In genomic region chr2:241940329-241940728, GRCh38 we compare ENCODE assay signal across 11 cellular contexts.
DNase-seq lines count a peak whose midpoint lies in the region; ATAC-seq, FAIRE-seq and TF ChIP-seq lines count a peak whose summit lies in the region.
"Had no signal": no experiment of that assay in that cellular context is flagged by ENCODE, and none has a peak within 500 bp of the region (broad histone marks: within the 10 kb centered on the region; RNA-seq: fewer than 3 reads in every experiment).

No MANE protein-coding gene starts in this region.

- ATAC-seq in K562: no peak
- ATAC-seq: naive thymus-derived CD4-positive, alpha-beta T cell had no signal

- no peaks in the 10 kb centered on the region for H4K20me1 ChIP-seq in K562 (replicated peaks; ENCODE audit: control insufficient read depth, insufficient read depth, low read length)

- peak; percentile 59 for FAIRE-seq in K562 (lab: Jason Lieb, UNC)
- no peak for FAIRE-seq in frontal cortex (lab: Jason Lieb, UNC)

- no TSS peak for BruUV-seq in K562 (replicated peaks; lab: Mats Ljungman, UMichigan)

- TF ChIP-seq EP300 in Ishikawa (IDR thresholded peaks at IDR 0.05; ENCODE audit: borderline replicate concordance): no peak
- TF ChIP-seq EP300 in K562 (IDR thresholded peaks at IDR 0.05; ENCODE audit: low read length): no peak
- no peak for TF ChIP-seq EP300 in ovary (IDR thresholded peaks at IDR 0.05)

- no peaks in the 10 kb centered on the region for H3K79me2 ChIP-seq in K562 (ENCODE audit: control insufficient read depth, insufficient read depth, low read length)

- peaks cover 0 to 8% of the 10 kb centered on the region in 2 experiments; a peak in 2 of 5 replicates for H3K27me3 ChIP-seq in K562 (ENCODE audit: control insufficient read depth in 2 of 2, insufficient read depth in 2 of 2, low read length in 2 of 2)
- no peaks in the 10 kb centered on the region for H3K27me3 ChIP-seq in ovary
- H3K27me3 ChIP-seq: uterus had no signal

- POLR2A ChIA-PET in activated CD4-positive, alpha-beta T cell treated with anti-CD3 and anti-CD28 coated beads, Interleukin-2, amount 10 ng/mL, durations not matched to agents 7 days and 5 days (lab: Charles Lee): no interaction called here
- POLR2A ChIA-PET in K562 (lab: Yijun Ruan, JAX): no interaction called here

- no peak overlapping the region for H3K27ac Mint-ChIP-seq in activated CD4-positive, alpha-beta T cell treated with anti-CD3 and anti-CD28 coated beads, Interleukin-2, amount 10 ng/mL, durations not matched to agents 7 days and 5 days
- no peak overlapping the region for H3K27ac Mint-ChIP-seq in progenitor cell of endocrine pancreas
- H3K27ac Mint-ChIP-seq: IgD-negative memory B cell had no signal

- H3K4me1 ChIP-seq in K562 (replicated peaks in 1 of 2; ENCODE audit: control insufficient read depth in 2 of 2, insufficient read depth in 2 of 2, low read length in 2 of 2) (peaks cover 0 to 6% of the 10 kb centered on the region in 2 experiments; a peak in 2 of 5 replicates), ovary (ENCODE audit: insufficient read depth) (peaks cover 2% of the 10 kb centered on the region)

- no peak overlapping the region for H3K27ac ChIP-seq in K562 (ENCODE audit: extremely low read depth, low read depth, low read length)
- H3K27ac ChIP-seq in ovary: no peak overlapping the region
- H3K27ac ChIP-seq: uterus had no signal

- H3K27me3 Mint-ChIP-seq in activated CD4-positive, alpha-beta T cell treated with anti-CD3 and anti-CD28 coated beads, Interleukin-2, amount 10 ng/mL, durations not matched to agents 7 days and 5 days: no peaks in the 10 kb centered on the region
- peaks cover 3% of the 10 kb centered on the region for H3K27me3 Mint-ChIP-seq in progenitor cell of endocrine pancreas
- H3K27me3 Mint-ChIP-seq: IgD-negative memory B cell; naive thymus-derived CD4-positive, alpha-beta T cell had no signal

- no peak overlapping the region for H2AFZ ChIP-seq in K562 (ENCODE audit: low read depth, low read length)

- no peaks in the 10 kb centered on the region for H3K9me1 ChIP-seq in K562 (ENCODE audit: control insufficient read depth, insufficient read depth, low read length)

- H3K9me3 Mint-ChIP-seq in activated CD4-positive, alpha-beta T cell treated with anti-CD3 and anti-CD28 coated beads, Interleukin-2, amount 10 ng/mL, durations not matched to agents 7 days and 5 days: peaks cover 10% of the 10 kb centered on the region
- peaks cover 12% of the 10 kb centered on the region for H3K9me3 Mint-ChIP-seq in progenitor cell of endocrine pancreas (ENCODE audit: low read depth)

- TF ChIP-seq POLR2A in K562 (conservative IDR thresholded peaks at IDR 0.05) (no peak), ovary (IDR thresholded peaks at IDR 0.05) (no peak)

- TF ChIP-seq RAD21 in Ishikawa (IDR thresholded peaks at IDR 0.05; ENCODE audit: low read depth): peak; percentile 42
- 0 out of 4 replicates have a peak, but pooled peaks of 1 of the 2 experiments have one; percentile 18 for TF ChIP-seq RAD21 in K562 (CRISPR knock-in tag; conservative IDR thresholded peaks at IDR 0.05 in 1 of 2, IDR thresholded peaks at IDR 0.05 in 1 of 2)

- H3K36me3 ChIP-seq in K562 (ENCODE audit: control insufficient read depth, insufficient read depth, low read length) (no peaks in the 10 kb centered on the region), ovary (no peaks in the 10 kb centered on the region)
- H3K36me3 ChIP-seq: uterus had no signal

- TF ChIP-seq CTCF in K562 (IDR thresholded peaks at IDR 0.05 in 2 of 3, conservative IDR thresholded peaks at IDR 0.05 in 1 of 3; ENCODE audit: insufficient read depth in 2 of 3, low read depth in 1 of 3, low read length in 3 of 3) (peak; percentile 30 to 47 (median 34); a peak in 3 of 6 replicates), progenitor cell of endocrine pancreas (IDR thresholded peaks at IDR 0.05; ENCODE audit: unreplicated experiment) (peak; percentile 32), ovary (IDR thresholded peaks at IDR 0.05) (no peak)

- intact Hi-C loops in K562 (cut with micrococcal nuclease) (no loop called here), head of caudate nucleus (cut with DNase I) (no loop called here), ovary (cut with DNase I) (no loop called here)

- H3K4me3 ChIP-seq in K562: no peak overlapping the region
- H3K4me3 ChIP-seq in ovary: no peak overlapping the region
- H3K4me3 ChIP-seq: uterus had no signal

- no peak overlapping the region for H3K4me2 ChIP-seq in K562 (ENCODE audit: insufficient read depth, low read length)

- peak; percentile 16 for DNase-seq in activated CD4-positive, alpha-beta T cell treated with anti-CD3 and anti-CD28 coated beads, Interleukin-2, amount 10 ng/mL, durations not matched to agents 7 days and 5 days
- no peak for DNase-seq in activated CD4-positive, alpha-beta T cell treated with anti-CD3 and anti-CD28 coated beads for 1 hour
- peak; percentile 20 to 43 (median 26) for DNase-seq in K562 (ENCODE audit: extremely low read depth in 1 of 4, low spot score in 3 of 4)
- DNase-seq in progenitor cell of endocrine pancreas (ENCODE audit: low spot score, unreplicated experiment): no peak
- DNase-seq in head of caudate nucleus: no peak
- no peak for DNase-seq in frontal cortex (ENCODE audit: low spot score in 2 of 2)
- DNase-seq in ovary: no peak

- peaks cover 4% of the 10 kb centered on the region for H3K4me1 Mint-ChIP-seq in activated CD4-positive, alpha-beta T cell treated with anti-CD3 and anti-CD28 coated beads, Interleukin-2, amount 10 ng/mL, durations not matched to agents 7 days and 5 days
- H3K4me1 Mint-ChIP-seq in progenitor cell of endocrine pancreas (ENCODE audit: low read depth): no peaks in the 10 kb centered on the region

- in situ Hi-C loops in K562 (cut with MboI): no loop called here

- CTCF ChIA-PET in activated CD4-positive, alpha-beta T cell treated with anti-CD3 and anti-CD28 coated beads, Interleukin-2, amount 10 ng/mL, durations not matched to agents 7 days and 5 days (lab: Charles Lee): interaction anchor here (1.7 kb wide), 1 partner anchor 10 kb away, joined by 4 read pairs; no protein-coding TSS in a partner anchor
- CTCF ChIA-PET in K562 (lab: Yijun Ruan, JAX; ENCODE audit: low intra/inter-chr PET ratio): no interaction called here

- H3K36me3 Mint-ChIP-seq in activated CD4-positive, alpha-beta T cell treated with anti-CD3 and anti-CD28 coated beads, Interleukin-2, amount 10 ng/mL, durations not matched to agents 7 days and 5 days (ENCODE audit: low read depth): no peaks in the 10 kb centered on the region
- H3K36me3 Mint-ChIP-seq in progenitor cell of endocrine pancreas (ENCODE audit: insufficient read depth): peaks cover 5% of the 10 kb centered on the region

- peaks cover 4% of the 10 kb centered on the region; the same call in 1 of the 2 replicates for H3K9me3 ChIP-seq in K562 (replicated peaks; ENCODE audit: control insufficient read depth, insufficient read depth, low read depth, low read length)
- no peaks in the 10 kb centered on the region for H3K9me3 ChIP-seq in ovary
- H3K9me3 ChIP-seq: uterus had no signal

- 41% methylated on average over 7 of the region's 7 CpGs for WGBS in K562 (ENCODE audit: insufficient coverage, low coverage, missing lambda C conversion rate)
- WGBS in ovary, 3 donors: 92 to 97% (median 95%) methylated on average over 7 of the region's 7 CpGs

- H3K4me3 Mint-ChIP-seq in activated CD4-positive, alpha-beta T cell treated with anti-CD3 and anti-CD28 coated beads, Interleukin-2, amount 10 ng/mL, durations not matched to agents 7 days and 5 days: no peak overlapping the region
- H3K4me3 Mint-ChIP-seq in progenitor cell of endocrine pancreas (ENCODE audit: low read depth): no peak overlapping the region
- H3K4me3 Mint-ChIP-seq: IgD-negative memory B cell had no signal

- H3K9ac ChIP-seq in K562 (ENCODE audit: insufficient read depth in 1 of 2, low read depth in 2 of 2, low read length in 2 of 2): no peak overlapping the region

TF ChIP-seq in Ishikawa, 13 proteins besides CTCF, POLR2A, EP300 and RAD21:
- no peak for TF ChIP-seq FOXM1 (IDR thresholded peaks at IDR 0.05; ENCODE audit: borderline replicate concordance, low read depth)
- no peak for TF ChIP-seq TAF1 (IDR thresholded peaks at IDR 0.05; ENCODE audit: low read depth)

TF ChIP-seq in K562, 482 proteins besides CTCF, POLR2A, EP300 and RAD21 (continues in another document):
- TF ChIP-seq ATF1 (CRISPR knock-in tag; IDR thresholded peaks at IDR 0.05) (no peak), ATF1 (tag; IDR thresholded peaks at IDR 0.05) (no peak), ZBTB2 (IDR thresholded peaks at IDR 0.05) (no peak), GATAD2B (IDR thresholded peaks at IDR 0.05; ENCODE audit: borderline replicate concordance) (no peak), RUNX1 (IDR thresholded peaks at IDR 0.05; ENCODE audit: low read depth) (no peak), IFI16 (CRISPR knock-in tag; IDR thresholded peaks at IDR 0.05) (no peak), ZNF77 (CRISPR knock-in tag; IDR thresholded peaks at IDR 0.05) (no peak), POU5F1 (IDR thresholded peaks at IDR 0.05; ENCODE audit: borderline replicate concordance, low read depth, low read length, partially characterized antibody) (no peak), TRIM25 (IDR thresholded peaks at IDR 0.05; ENCODE audit: borderline replicate concordance) (no peak), IRF2 (CRISPR knock-in tag; IDR thresholded peaks at IDR 0.05) (no peak)

Comparison
In these comparisons a context has a peak if more than half of its experiments do, and no peak if none do; other contexts are left out.
1. DNase-seq: peak in activated CD4-positive, alpha-beta T cell treated with anti-CD3 and anti-CD28 coated beads, Interleukin-2, amount 10 ng/mL, durations not matched to agents 7 days and 5 days (single experiment) and K562 (4 of 4); none in activated CD4-positive, alpha-beta T cell treated with anti-CD3 and anti-CD28 coated beads for 1 hour (single experiment), progenitor cell of endocrine pancreas (single experiment), head of caudate nucleus (0 of 42), frontal cortex (0 of 2) and ovary (0 of 5).
2. CTCF ChIP-seq: peak in K562 (3 of 3) and progenitor cell of endocrine pancreas (single experiment); none in ovary (0 of 3).